Comparison of ENCODE assay signal across 7 cellular contexts in genomic region chr19:35545855-35546381, GRCh38. TPM values are rescaled to one million over a fixed set of nuclear protein-coding genes. Genes with fewer than 3 reads are reported as not detected.
DNase-seq lines count a peak whose midpoint lies in the region; ATAC-seq and TF ChIP-seq lines count a peak whose summit lies in the region.

No MANE protein-coding gene starts in this region.

- DNase-seq in OCI-LY7 (ENCODE audit: low spot score): peak; percentile 42
- DNase-seq in activated gamma-delta T cell (lab: John Stamatoyannopoulos, UW): peak; percentile 57
- DNase-seq in glutamatergic neuron: no peak
- no peak for DNase-seq in retinal pigment epithelial cell (ENCODE audit: low read depth)
- no peak for DNase-seq in DMS153 (lab: John Stamatoyannopoulos, UW)

- intact Hi-C loops in OCI-LY7 (cut with micrococcal nuclease; ENCODE audit: unreplicated experiment): loop anchor here (1.0 to 5.0 kb wide), 4 partner anchors 66 to 171 kb away; partner anchors contain the start of genes COX6B1 and HAUS5

- H3K36me3 Mint-ChIP-seq in glutamatergic neuron (ENCODE audit: unreplicated experiment): no peaks in the 10 kb centered on the region

- H3K27ac Mint-ChIP-seq in glutamatergic neuron (ENCODE audit: unreplicated experiment): peak overlapping the region; percentile 35

- peak overlapping the region; percentile 3 for H3K27ac ChIP-seq in OCI-LY7 (ENCODE audit: low read depth, low read length, poor library complexity, severe bottlenecking)

- H3K4me1 Mint-ChIP-seq in glutamatergic neuron (ENCODE audit: low read depth, unreplicated experiment): peaks cover 3% of the 10 kb centered on the region

- H2AFZ ChIP-seq in OCI-LY7 (ENCODE audit: low read length): peak overlapping the region; percentile 73

- no peak for TF ChIP-seq CTCF in OCI-LY7 (conservative IDR thresholded peaks at IDR 0.05; ENCODE audit: low read length)
- no peak for TF ChIP-seq CTCF in glutamatergic neuron (IDR thresholded peaks at IDR 0.05; ENCODE audit: partially characterized antibody, unreplicated experiment)
- no peak for TF ChIP-seq CTCF in retinal pigment epithelial cell (conservative IDR thresholded peaks at IDR 0.05; ENCODE audit: low read depth, low read length)

- no peaks in the 10 kb centered on the region for H3K9me2 ChIP-seq in OCI-LY7 (ENCODE audit: insufficient read depth, low read length)

- ATAC-seq in GM18868 (IDR thresholded peaks at IDR 0.05; ENCODE audit: unreplicated experiment): peak; percentile 29
- ATAC-seq in HG02970 (IDR thresholded peaks at IDR 0.05; ENCODE audit: low FRiP score, unreplicated experiment): peak; percentile 26

- H4K20me1 ChIP-seq in OCI-LY7 (ENCODE audit: insufficient read depth, low read length): no peaks in the 10 kb centered on the region

- peak overlapping the region; percentile 87 for H3K4me3 Mint-ChIP-seq in glutamatergic neuron (ENCODE audit: unreplicated experiment)

- H3K4me3 ChIP-seq in OCI-LY7 (ENCODE audit: low read depth, low read length, poor library complexity, severe bottlenecking) (peak overlapping the region; percentile 80), retinal pigment epithelial cell (ENCODE audit: low read length) (peak overlapping the region; percentile 91)

- peaks cover 21% of the 10 kb centered on the region for H3K4me1 ChIP-seq in OCI-LY7 (ENCODE audit: insufficient read depth, low read length, poor library complexity, severe bottlenecking)

- H3K27me3 Mint-ChIP-seq in glutamatergic neuron (ENCODE audit: unreplicated experiment): peaks cover 10% of the 10 kb centered on the region

- CTCF ChIA-PET in OCI-LY7 (lab: Charles Lee; ENCODE audit: unreplicated experiment): no interaction called here

- H3K4me2 ChIP-seq in OCI-LY7 (ENCODE audit: low read length): peak overlapping the region; percentile 94

- H3K36me3 ChIP-seq in OCI-LY7 (ENCODE audit: insufficient read depth, low read length): no peaks in the 10 kb centered on the region; the same call in 1 of the 2 replicates

- POLR2A ChIA-PET in OCI-LY7 (lab: Charles Lee): no interaction called here

- H3K9me3 ChIP-seq in OCI-LY7 (ENCODE audit: low read length): no peaks in the 10 kb centered on the region

- peaks cover 17% of the 10 kb centered on the region; the same call in 1 of the 2 replicates for H3K79me2 ChIP-seq in OCI-LY7 (ENCODE audit: insufficient read depth, low read depth, low read length)

- peaks cover 8% of the 10 kb centered on the region for H3K9me3 Mint-ChIP-seq in glutamatergic neuron (ENCODE audit: unreplicated experiment)

- no TSS peak for BruUV-seq in OCI-LY7 (replicated peaks; lab: Mats Ljungman, UMichigan)

RNA-seq across cellular contexts. Expression of gene TMEM147, which starts 0.5 kb away (rescaled TPM):
- 83.2 and 85.8 TPM in 2 replicates for total RNA-seq in OCI-LY7 (2014; rRNA removed; shearing (Covaris generic))
- total RNA-seq in OCI-LY7 (2022) (40.9 and 47.1 TPM in 2 replicates), glutamatergic neuron (ENCODE audit: unreplicated experiment) (67.2 TPM)

RNA-seq across cellular contexts. Expression of gene GAPDHS, which starts 12.7 kb away (rescaled TPM):
- not detected in 2 replicates for total RNA-seq in OCI-LY7 (2014; rRNA removed; shearing (Covaris generic))
- total RNA-seq in OCI-LY7 (2022) (not detected in 2 replicates), glutamatergic neuron (ENCODE audit: unreplicated experiment) (not detected)

RNA-seq across cellular contexts. Expression of gene ATP4A, which starts 17.5 kb away (rescaled TPM):
- total RNA-seq in OCI-LY7 (2014; rRNA removed; shearing (Covaris generic)): 0.15 and 0.92 TPM in 2 replicates
- total RNA-seq in OCI-LY7 (2022): 0.33 and 0.36 TPM in 2 replicates
- 0.32 TPM for total RNA-seq in glutamatergic neuron (ENCODE audit: unreplicated experiment)

RNA-seq across cellular contexts. Expression of gene SBSN, which starts 17.8 kb away (rescaled TPM):
- not detected in 2 replicates for total RNA-seq in OCI-LY7 (2014; rRNA removed; shearing (Covaris generic))
- total RNA-seq in OCI-LY7 (2022) (not detected in 2 replicates), glutamatergic neuron (ENCODE audit: unreplicated experiment) (0.29 TPM)

RNA-seq across cellular contexts. Expression of gene DMKN, which starts 32.5 kb away (rescaled TPM):
- total RNA-seq in OCI-LY7 (2014; rRNA removed; shearing (Covaris generic)): not detected in 2 replicates
- total RNA-seq in OCI-LY7 (2022) (not detected in 2 replicates), glutamatergic neuron (ENCODE audit: unreplicated experiment) (0.88 TPM)

Comparison
In these comparisons a context has a peak if more than half of its experiments do, and no peak if none do; other contexts are left out.
1. DNase-seq: peak in OCI-LY7 (single experiment) and activated gamma-delta T cell (single experiment); none in glutamatergic neuron (single experiment), retinal pigment epithelial cell (single experiment) and DMS153 (single experiment).